In the genomic region with DNA sequence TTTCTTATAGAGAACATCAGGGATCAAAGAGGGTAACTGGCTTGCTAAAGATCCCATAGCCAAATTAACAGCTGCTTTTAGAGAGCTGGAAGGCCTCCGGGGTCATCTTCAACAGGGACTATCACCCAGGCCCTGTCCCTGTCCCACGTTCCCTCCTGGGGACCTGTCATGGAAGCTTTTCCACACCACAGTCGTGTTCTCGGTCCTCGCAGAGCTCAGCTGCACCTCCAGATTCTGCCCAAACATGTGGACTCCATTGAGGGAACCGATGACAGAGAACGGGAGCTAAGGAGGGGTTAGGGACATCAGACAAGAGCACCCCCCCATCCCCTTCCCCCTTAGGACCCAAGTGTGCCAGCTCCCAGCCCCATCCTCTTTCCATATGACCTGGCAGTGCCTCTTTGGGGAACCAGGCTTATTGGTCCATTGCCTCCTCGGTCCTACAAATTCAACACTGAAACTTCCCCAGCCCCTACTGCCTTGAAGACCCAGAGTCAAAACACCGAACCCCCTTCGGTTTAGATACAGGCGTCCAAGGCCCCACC, we compare ENCODE assay signal across 8 cellular contexts. TPM values are rescaled to one million over a fixed set of nuclear protein-coding genes. Genes with fewer than 3 reads are reported as not detected.
DNase-seq lines count a peak whose midpoint lies in the region; ATAC-seq and TF ChIP-seq lines count a peak whose summit lies in the region.

No MANE protein-coding gene starts in this region.

- peak overlapping the region; percentile 93 to 95 (median 94) for H3K4me3 Mint-ChIP-seq in CD4-positive, CD25-positive, alpha-beta regulatory T cell

- H2AK5ac ChIP-seq in neuronal stem cell (ENCODE audit: low read depth, low read length) = peak overlapping the region; percentile 95

- peak overlapping the region; percentile 96 to 99 (median 99) for H3K27ac Mint-ChIP-seq in CD4-positive, CD25-positive, alpha-beta regulatory T cell

- no peaks in the 10 kb centered on the region for H3K36me3 ChIP-seq in CD4-positive, CD25-positive, alpha-beta regulatory T cell (ENCODE audit: control insufficient read depth, insufficient read depth, low read length)
- H3K36me3 ChIP-seq in OCI-LY7 (ENCODE audit: insufficient read depth, low read length) (peaks cover 5% of the 10 kb centered on the region; the same call in 1 of the 2 replicates), endocrine pancreas (ENCODE audit: control insufficient read depth, insufficient read depth, low read length) (no peaks in the 10 kb centered on the region), neuronal stem cell (replicated peaks in 1 of 2; ENCODE audit: control insufficient read depth in 2 of 2, insufficient read depth in 2 of 2, low read length in 2 of 2) (peaks cover 2 to 18% of the 10 kb centered on the region in 2 donors)

- no peak overlapping the region for H4K8ac ChIP-seq in neuronal stem cell (ENCODE audit: low read depth, low read length)

- CTCF ChIA-PET in OCI-LY7 (lab: Charles Lee; ENCODE audit: unreplicated experiment) = interaction anchor here (0.6 kb wide), 1 partner anchor 50 kb away, joined by 5 read pairs; no protein-coding TSS in a partner anchor

- WGBS in neuronal stem cell (ENCODE audit: extremely low coverage in 2 of 2, insufficient read length in 2 of 2, insufficient replicate concordance in 1 of 2), 2 donors = no CpG with 5 or more reads among the region's 11 CpGs

- peak overlapping the region; percentile 89 for H4K91ac ChIP-seq in neuronal stem cell (ENCODE audit: low read depth, low read length, poor library complexity)

- ATAC-seq in CD4-positive, CD25-positive, alpha-beta regulatory T cell (ENCODE audit: low read depth in 2 of 2) = no peak
- ATAC-seq in GM18867 (IDR thresholded peaks at IDR 0.05; ENCODE audit: unreplicated experiment) = no peak

- peak overlapping the region; percentile 95 for H2BK15ac ChIP-seq in neuronal stem cell (ENCODE audit: low read length)

- no peaks in the 10 kb centered on the region for H3K9me3 ChIP-seq in CD4-positive, CD25-positive, alpha-beta regulatory T cell (ENCODE audit: control insufficient read depth in 2 of 2, low read length in 2 of 2)
- H3K9me3 ChIP-seq in OCI-LY7 (ENCODE audit: low read length) (no peaks in the 10 kb centered on the region), endocrine pancreas (ENCODE audit: control insufficient read depth, low read length) (no peaks in the 10 kb centered on the region), neuronal stem cell (replicated peaks in 1 of 2; ENCODE audit: control insufficient read depth in 2 of 2, insufficient read depth in 1 of 2, low read depth in 1 of 2, low read length in 2 of 2) (peaks cover 0 to 2% of the 10 kb centered on the region in 2 donors)

- no peak for DNase-seq in CD4-positive, CD25-positive, alpha-beta regulatory T cell
- DNase-seq in OCI-LY7 (ENCODE audit: low spot score) (peak; percentile 10), neuronal stem cell (ENCODE audit: low spot score) (no peak), NCI-H345 (lab: John Stamatoyannopoulos, UW) (no peak), NK-92 (lab: John Stamatoyannopoulos, UW; ENCODE audit: unreplicated experiment) (no peak), middle frontal gyrus (ENCODE audit: extremely low spot score, low spot score) (no peak)

- no peaks in the 10 kb centered on the region for H3K79me2 ChIP-seq in OCI-LY7 (ENCODE audit: insufficient read depth, low read depth, low read length)

- H3K4me3 ChIP-seq in CD4-positive, CD25-positive, alpha-beta regulatory T cell (ENCODE audit: low read depth, low read length) = peak overlapping the region; percentile 98
- H3K4me3 ChIP-seq in OCI-LY7 (ENCODE audit: low read depth, low read length, poor library complexity, severe bottlenecking) (peak overlapping the region; percentile 69), endocrine pancreas (ENCODE audit: control insufficient read depth, insufficient read depth, low read length) (peak overlapping the region; percentile 73), neuronal stem cell (ENCODE audit: low read length in 2 of 2) (peak overlapping the region; percentile 64 to 97)

- peaks cover 3% of the 10 kb centered on the region for H3K79me1 ChIP-seq in neuronal stem cell (ENCODE audit: low read depth, low read length)

- no peak overlapping the region for H2BK12ac ChIP-seq in neuronal stem cell (ENCODE audit: low read length)

- H3K23ac ChIP-seq in neuronal stem cell (ENCODE audit: low read depth, low read length, poor library complexity) = peak overlapping the region; percentile 17

- peak overlapping the region; percentile 50 for H3K14ac ChIP-seq in neuronal stem cell (ENCODE audit: low read length)

- no peaks in the 10 kb centered on the region for H4K20me1 ChIP-seq in OCI-LY7 (ENCODE audit: insufficient read depth, low read length)

- peaks cover 40% of the 10 kb centered on the region for H3K4me1 ChIP-seq in CD4-positive, CD25-positive, alpha-beta regulatory T cell (ENCODE audit: control insufficient read depth, insufficient read depth, low read length, poor library complexity, severe bottlenecking)
- H3K4me1 ChIP-seq in OCI-LY7 (ENCODE audit: insufficient read depth, low read length, poor library complexity, severe bottlenecking) (peaks cover 49% of the 10 kb centered on the region), endocrine pancreas (ENCODE audit: control insufficient read depth, insufficient read depth, low read length) (peaks cover 5% of the 10 kb centered on the region), neuronal stem cell (ENCODE audit: control insufficient read depth in 2 of 2, insufficient read depth in 1 of 2, low read depth in 1 of 2, low read length in 2 of 2) (peaks cover 8 to 19% of the 10 kb centered on the region in 2 donors)

- intact Hi-C loops in OCI-LY7 (cut with micrococcal nuclease; ENCODE audit: unreplicated experiment) = loop anchor here (2.0 kb wide), 2 partner anchors 54 to 64 kb away; a partner anchor contains a TSS

- H3K36me3 Mint-ChIP-seq in CD4-positive, CD25-positive, alpha-beta regulatory T cell = no peaks in the 10 kb centered on the region

- H3K27me3 ChIP-seq in CD4-positive, CD25-positive, alpha-beta regulatory T cell (ENCODE audit: control insufficient read depth, insufficient read depth, low read length) = no peaks in the 10 kb centered on the region
- H3K27me3 ChIP-seq in endocrine pancreas (ENCODE audit: control insufficient read depth, insufficient read depth, low read length) (no peaks in the 10 kb centered on the region), neuronal stem cell (ENCODE audit: control insufficient read depth in 3 of 3, insufficient read depth in 3 of 3, low read depth in 1 of 3, low read length in 3 of 3) (no peaks in the 10 kb centered on the region)

- H3K4me2 ChIP-seq in OCI-LY7 (ENCODE audit: low read length) (peak overlapping the region; percentile 85), neuronal stem cell (ENCODE audit: insufficient read depth, low read length, poor library complexity, severe bottlenecking) (peak overlapping the region; percentile 98)

- TSS peak; percentile 91 for BruUV-seq in OCI-LY7 (replicated peaks; lab: Mats Ljungman, UMichigan)

- H3K9me2 ChIP-seq in OCI-LY7 (ENCODE audit: insufficient read depth, low read length) = no peaks in the 10 kb centered on the region

- peak overlapping the region; percentile 78 for H3K4ac ChIP-seq in neuronal stem cell (ENCODE audit: low read length)

- no peaks in the 10 kb centered on the region for H3K27me3 Mint-ChIP-seq in CD4-positive, CD25-positive, alpha-beta regulatory T cell

- no peak overlapping the region for H2BK120ac ChIP-seq in neuronal stem cell (ENCODE audit: low read depth, low read length)

- H2AFZ ChIP-seq in OCI-LY7 (ENCODE audit: low read length) = peak overlapping the region; percentile 76
- peak overlapping the region; percentile 87 for H2AFZ ChIP-seq in neuronal stem cell (ENCODE audit: low read length)

- H3K4me1 Mint-ChIP-seq in CD4-positive, CD25-positive, alpha-beta regulatory T cell = peaks cover 11 to 55% (median 25%) of the 10 kb centered on the region in 4 donors

- no peak for TF ChIP-seq CTCF in OCI-LY7 (conservative IDR thresholded peaks at IDR 0.05; ENCODE audit: low read length)

- H3K9ac ChIP-seq in endocrine pancreas (ENCODE audit: control insufficient read depth, insufficient read depth, low read length) (peak overlapping the region; percentile 55), neuronal stem cell (ENCODE audit: low read depth, low read length, poor library complexity) (peak overlapping the region; percentile 93)

- H3K18ac ChIP-seq in neuronal stem cell (ENCODE audit: low read length) = peak overlapping the region; percentile 98

- no peaks in the 10 kb centered on the region for H3K9me3 Mint-ChIP-seq in CD4-positive, CD25-positive, alpha-beta regulatory T cell

- POLR2A ChIA-PET in OCI-LY7 (lab: Charles Lee) = interaction anchor here (0.5 to 1.5 kb wide), 3 partner anchors 14 to 38 kb away, joined by 3 read pairs; no protein-coding TSS in a partner anchor

- peak overlapping the region; percentile 97 for H2BK5ac ChIP-seq in neuronal stem cell (ENCODE audit: low read length)

- peak overlapping the region; percentile 96 for H3K27ac ChIP-seq in CD4-positive, CD25-positive, alpha-beta regulatory T cell (ENCODE audit: insufficient read depth, low read length, poor library complexity, severe bottlenecking)
- H3K27ac ChIP-seq in OCI-LY7 (ENCODE audit: low read depth, low read length, poor library complexity, severe bottlenecking) (peak overlapping the region; percentile 61), neuronal stem cell (replicated peaks; ENCODE audit: low read length) (peak overlapping the region; percentile 79)

RNA-seq across cellular contexts. Expression of a gene that starts 0.6 kb away (rescaled TPM):
- total RNA-seq in CD4-positive, CD25-positive, alpha-beta regulatory T cell = 15.8 TPM
- polyA plus RNA-seq in CD4-positive, CD25-positive, alpha-beta regulatory T cell = 1 to 10 TPM; 4.0 to 8.4 (median 4.9) TPM
- 33.6 and 35.1 TPM in 2 replicates for total RNA-seq in OCI-LY7 (2014; rRNA removed; shearing (Covaris generic))
- 28.1 and 34.6 TPM in 2 replicates for total RNA-seq in OCI-LY7 (2022)
- polyA plus RNA-seq in neuronal stem cell (2013, experiment 1 of 2) = 24.3 TPM
- polyA plus RNA-seq in neuronal stem cell (2013, experiment 2 of 2) = 23.9 TPM

RNA-seq across cellular contexts. Expression of a gene that starts 5.6 kb away (rescaled TPM):
- 67.9 TPM for total RNA-seq in CD4-positive, CD25-positive, alpha-beta regulatory T cell
- polyA plus RNA-seq in CD4-positive, CD25-positive, alpha-beta regulatory T cell = 10 to 100 TPM; 12.7 to 23.6 (median 19.9) TPM
- 73.5 and 85.1 TPM in 2 replicates for total RNA-seq in OCI-LY7 (2014; rRNA removed; shearing (Covaris generic))
- total RNA-seq in OCI-LY7 (2022) = 111 and 146 TPM in 2 replicates
- polyA plus RNA-seq in neuronal stem cell (2013, experiment 1 of 2) = 63.1 TPM
- 64.7 TPM for polyA plus RNA-seq in neuronal stem cell (2013, experiment 2 of 2)

RNA-seq across cellular contexts. Expression of a gene that starts 38.4 kb away (rescaled TPM):
- total RNA-seq in CD4-positive, CD25-positive, alpha-beta regulatory T cell = 116 TPM
- 10 to 100 TPM; 26.8 to 45.6 (median 34.2) TPM for polyA plus RNA-seq in CD4-positive, CD25-positive, alpha-beta regulatory T cell
- total RNA-seq in OCI-LY7 (2014; rRNA removed; shearing (Covaris generic)) = 101 and 124 TPM in 2 replicates
- 105 and 114 TPM in 2 replicates for total RNA-seq in OCI-LY7 (2022)
- 316 TPM for polyA plus RNA-seq in neuronal stem cell (2013, experiment 1 of 2)
- 321 TPM for polyA plus RNA-seq in neuronal stem cell (2013, experiment 2 of 2)

RNA-seq across cellular contexts. Expression of a gene that starts 45.7 kb away (rescaled TPM):
- total RNA-seq in CD4-positive, CD25-positive, alpha-beta regulatory T cell = 49.5 TPM
- 1 to 10 TPM; 5.2 to 7.4 (median 5.6) TPM for polyA plus RNA-seq in CD4-positive, CD25-positive, alpha-beta regulatory T cell
- 29.7 and 47.4 TPM in 2 replicates for total RNA-seq in OCI-LY7 (2014; rRNA removed; shearing (Covaris generic))
- 46.9 and 50.4 TPM in 2 replicates for total RNA-seq in OCI-LY7 (2022)
- polyA plus RNA-seq in neuronal stem cell (2013, experiment 1 of 2) = 65.3 TPM
- polyA plus RNA-seq in neuronal stem cell (2013, experiment 2 of 2) = 66.4 TPM

RNA-seq across cellular contexts. Expression of a gene that starts 49.4 kb away (rescaled TPM):
- not detected for total RNA-seq in CD4-positive, CD25-positive, alpha-beta regulatory T cell
- under 1 TPM; 0.41 to 0.77 (median 0.45) TPM for polyA plus RNA-seq in CD4-positive, CD25-positive, alpha-beta regulatory T cell
- not detected in 2 replicates for total RNA-seq in OCI-LY7 (2014; rRNA removed; shearing (Covaris generic))
- total RNA-seq in OCI-LY7 (2022) = not detected in 2 replicates
- polyA plus RNA-seq in neuronal stem cell (2013, experiment 1 of 2) = 0.31 TPM
- 0.44 TPM for polyA plus RNA-seq in neuronal stem cell (2013, experiment 2 of 2)
